Comparison of ENCODE assay signal across 8 cellular contexts in the genomic region with DNA sequence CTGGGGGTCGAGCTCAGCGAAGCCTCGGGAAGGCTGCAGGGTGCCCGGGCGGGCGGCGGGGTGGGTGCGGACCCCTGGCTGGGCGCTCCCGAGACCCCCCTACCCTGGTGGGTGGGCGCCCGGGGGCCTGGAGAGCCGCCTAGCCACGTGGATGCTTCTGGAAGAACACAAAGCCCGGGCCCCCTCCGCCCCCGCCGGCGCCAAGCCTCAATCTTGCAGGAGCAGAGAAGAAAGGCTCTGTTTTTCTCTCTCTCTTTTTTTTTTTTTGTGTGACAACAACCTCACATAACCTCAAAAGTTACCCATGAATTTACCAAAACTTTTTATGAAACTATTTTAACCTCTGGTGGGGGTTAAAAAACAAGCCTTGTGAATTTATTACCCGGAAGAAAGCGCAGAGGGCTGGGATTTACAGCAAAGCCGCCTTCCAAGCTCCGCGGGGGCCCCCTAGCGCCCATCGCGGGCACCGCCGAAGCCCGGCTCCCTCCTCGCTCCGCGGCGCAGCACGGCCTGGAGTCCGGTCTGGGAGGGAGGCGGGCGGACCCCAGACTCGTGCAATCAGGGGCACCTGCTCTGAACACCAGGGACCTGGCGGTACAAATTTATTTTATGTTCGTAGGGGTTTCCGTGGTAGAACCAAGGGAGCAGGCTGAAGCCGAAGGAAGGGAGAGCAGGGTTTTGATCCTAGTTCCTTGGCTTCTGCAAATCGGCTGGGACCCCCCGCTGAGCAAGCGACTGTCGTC. TPM values are rescaled to one million over a fixed set of nuclear protein-coding genes. Genes with fewer than 3 reads are reported as not detected.
DNase-seq lines count a peak whose midpoint lies in the region; ATAC-seq and TF ChIP-seq lines count a peak whose summit lies in the region.

No MANE protein-coding gene starts in this region.

- peak; percentile 63 for DNase-seq in ACHN
- peak; percentile 9 for DNase-seq in NOMO-1 treated with dmso at 0.1 percent for 144 hours (lab: John Stamatoyannopoulos, UW; ENCODE audit: unreplicated experiment)
- DNase-seq in activated T-cell treated with anti-CD3 and anti-CD28 coated beads for 24 hours (ENCODE audit: low read depth) = peak; percentile 82
- DNase-seq in epithelial cell of esophagus (ENCODE audit: low read depth) = peak; percentile 71
- peak; percentile 83 for DNase-seq in mucosa of gallbladder (ENCODE audit: low spot score)
- peak; percentile 63 for DNase-seq in stimulated activated CD8-positive, alpha-beta memory T cell treated with anti-CD3 and anti-CD28 coated beads, Interleukin-2, amount 100 ng/mL, for 1 hour (ENCODE audit: low read depth in 2 of 2)

- peak; percentile 72 for TF ChIP-seq CTCF in epithelial cell of esophagus (IDR thresholded peaks at IDR 0.05; ENCODE audit: insufficient read depth, low read depth, low read length, missing control alignments)

- ATAC-seq in GM18517 (IDR thresholded peaks at IDR 0.05; ENCODE audit: unreplicated experiment) (peak; percentile 57), HG03460 (IDR thresholded peaks at IDR 0.05; ENCODE audit: unreplicated experiment) (peak; percentile 76)

- peak overlapping the region; percentile 46 for H3K4me3 ChIP-seq in epithelial cell of esophagus (ENCODE audit: low read length)

- in situ Hi-C loops in ACHN (cut with HindIII; ENCODE audit: low pct_ligation_motif_present, low pct_unique_long_range_greater_than_20kb, low sequenced_read_pairs) = no loop called here

RNA-seq across cellular contexts. Expression of gene ZNF831, which starts 58.8 kb away (rescaled TPM):
- 1.4 TPM for total RNA-seq in mucosa of gallbladder

Comparison
In these comparisons a context has a peak if more than half of its experiments do, and no peak if none do; other contexts are left out.
1. Peak in every context shown above with its lines: DNase-seq, ATAC-seq and H3K4me3 ChIP-seq.
2. DNase-seq: peak in every context shown above with its lines; median percentile 83 in mucosa of gallbladder; 82 in activated T-cell treated with anti-CD3 and anti-CD28 coated beads for 24 hours; 71 in epithelial cell of esophagus; 63 in ACHN; 63 in stimulated activated CD8-positive, alpha-beta memory T cell treated with anti-CD3 and anti-CD28 coated beads, Interleukin-2, amount 100 ng/mL, for 1 hour; 9 in NOMO-1 treated with dmso at 0.1 percent for 144 hours.